ENCODE assay signal across 1 cellular context in genomic region chr11:45811109-45811435, GRCh38.
TF ChIP-seq lines count a peak whose summit lies in the region.

No MANE protein-coding gene starts in this region.

TF ChIP-seq in K562, 482 proteins besides CTCF, POLR2A, EP300 and RAD21:
- no peak for TF ChIP-seq DIDO1 (tag; IDR thresholded peaks at IDR 0.05; ENCODE audit: low read depth)
- no peak for TF ChIP-seq FIP1L1 (IDR thresholded peaks at IDR 0.05; ENCODE audit: low read depth, low read length, poor library complexity, severe bottlenecking)
- TF ChIP-seq SMARCC2 (IDR thresholded peaks at IDR 0.05; ENCODE audit: low read depth) = no peak
- no peak for TF ChIP-seq TEAD4 (IDR thresholded peaks at IDR 0.05; ENCODE audit: low read length)
- no peak for TF ChIP-seq TEAD4 (CRISPR knock-in tag; IDR thresholded peaks at IDR 0.05; ENCODE audit: borderline replicate concordance)
- TF ChIP-seq RCOR1 (IDR thresholded peaks at IDR 0.05; ENCODE audit: borderline replicate concordance in 1 of 2, low read depth in 2 of 2, low read length in 2 of 2) = no peak
- TF ChIP-seq RBFOX2 (IDR thresholded peaks at IDR 0.05; ENCODE audit: low read depth, low read length) = peak; percentile 45; the same call in 1 of the 2 replicates
- no peak for TF ChIP-seq SP2 (IDR thresholded peaks at IDR 0.05; ENCODE audit: extremely low read depth, low read depth, low read length, poor library complexity, severe bottlenecking)
- no peak for TF ChIP-seq TBL1XR1 (IDR thresholded peaks at IDR 0.05; ENCODE audit: low read length in 2 of 2)
